ENCODE assay signal across 21 cellular contexts in genomic region chr2:64558682-64559081, GRCh38.
"Had no signal": no experiment of that assay in that cellular context is flagged by ENCODE, and none has a peak within 500 bp of the region (broad histone marks: within the 10 kb centered on the region; RNA-seq: fewer than 3 reads in every experiment).

No MANE protein-coding gene starts in this region.

- H3K4me3 ChIP-seq: colonic mucosa, heart right ventricle, lung, right atrium auricular region, smooth muscle cell, testis, tibial nerve had no signal

- ATAC-seq: foreskin keratinocyte; heart right ventricle; left cardiac atrium; left ventricle myocardium superior; naive thymus-derived CD8-positive, alpha-beta T cell; stimulated activated naive CD8-positive, alpha-beta T cell treated with anti-CD3 and anti-CD28 coated beads, Interleukin-15, Interleukin-2, amounts not matched to agents 100 U/mL and 50 U/mL, for 24 hours had no signal

- FAIRE-seq: endothelial cell of umbilical vein, keratinocyte had no signal

- H3K9me3 ChIP-seq: colonic mucosa, heart right ventricle, neutrophil, right atrium auricular region, testis, tibial nerve had no signal

- H3K9me3 Mint-ChIP-seq: immature natural killer cell; naive thymus-derived CD8-positive, alpha-beta T cell had no signal

- H3K27me3 ChIP-seq: colonic mucosa, foreskin keratinocyte, heart right ventricle, neutrophil, right atrium auricular region, testis, tibial nerve had no signal

- H3K4me1 ChIP-seq: colonic mucosa, foreskin keratinocyte, right atrium auricular region, testis had no signal

- H3K27me3 Mint-ChIP-seq: naive thymus-derived CD8-positive, alpha-beta T cell had no signal

- H3K4me3 Mint-ChIP-seq: immature natural killer cell; naive thymus-derived CD8-positive, alpha-beta T cell had no signal

- H3K27ac ChIP-seq: colonic mucosa, foreskin keratinocyte, heart right ventricle, neutrophil, right atrium auricular region, testis had no signal

- H3K36me3 ChIP-seq: colonic mucosa, right atrium auricular region had no signal

- DNase-seq: caudate nucleus; colonic mucosa; dermis blood vessel endothelial cell; erythroblast; foreskin keratinocyte; heart right ventricle; immature natural killer cell; left cardiac atrium; left ventricle myocardium superior; mesendoderm; naive thymus-derived CD8-positive, alpha-beta T cell; stimulated activated CD4-positive, alpha-beta T cell treated with anti-CD3 and anti-CD28 coated beads, Interleukin-2, amount 100 ng/mL, for 48 hours; stimulated activated naive CD8-positive, alpha-beta T cell treated with anti-CD3 and anti-CD28 coated beads, Interleukin-15, Interleukin-2, amounts not matched to agents 100 U/mL and 50 U/mL, for 24 hours; testis had no signal
